12 cellular contexts compared by ENCODE assay signal in the genomic region with DNA sequence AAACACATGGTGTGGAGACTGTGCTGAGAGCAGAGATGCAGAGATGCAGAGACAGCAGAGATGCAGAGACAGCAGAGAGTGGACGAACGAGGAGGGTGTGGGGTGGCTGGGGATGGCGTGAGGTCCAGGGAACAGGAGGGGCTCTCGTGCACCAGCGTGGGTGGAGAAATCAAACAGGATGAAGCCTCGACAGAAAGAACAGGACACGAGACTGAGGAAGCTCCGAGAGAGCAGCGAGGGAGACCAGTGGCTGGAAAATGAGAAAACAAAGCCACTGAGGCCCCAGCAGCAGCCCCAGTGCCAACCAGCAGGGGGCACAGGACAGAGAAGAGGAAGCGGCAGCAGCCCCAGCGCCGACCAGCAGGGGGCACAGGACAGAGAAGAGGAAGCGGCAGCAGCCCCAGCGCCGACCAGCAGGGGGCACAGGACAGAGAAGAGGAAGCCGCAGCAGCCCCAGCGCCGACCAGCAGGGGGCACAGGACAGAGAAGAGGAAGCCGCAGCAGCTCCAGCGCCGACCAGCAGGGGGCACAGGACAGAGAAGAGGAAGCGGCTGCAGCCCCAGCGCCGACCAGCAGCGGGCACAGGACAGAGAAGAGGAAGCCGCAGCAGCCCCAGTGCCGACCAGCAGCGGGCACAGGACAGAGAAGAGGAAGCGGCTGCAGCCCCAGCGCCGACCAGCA. TPM values are rescaled to one million over a fixed set of nuclear protein-coding genes. Genes with fewer than 3 reads are reported as not detected.
DNase-seq lines count a peak whose midpoint lies in the region; ATAC-seq and TF ChIP-seq lines count a peak whose summit lies in the region.
"Not testable (repeated sequence)": the region's sequence is repeated elsewhere in the genome, so short reads cannot be mapped to it uniquely, and the experiment has no call there.
"Had no signal": no experiment of that assay in that cellular context is flagged by ENCODE, and none has a peak within 500 bp of the region (broad histone marks: within the 10 kb centered on the region; RNA-seq: fewer than 3 reads in every experiment).

No MANE protein-coding gene starts in this region.

- peaks cover 13% of the 10 kb centered on the region; the same call in 1 of the 2 replicates for H3F3A ChIP-seq in OCI-LY1 (ENCODE audit: insufficient read depth, low read length)

- not testable (repeated sequence) for H4K20me1 ChIP-seq in OCI-LY1 (ENCODE audit: insufficient read depth, low read length)

- not testable (repeated sequence) for H3K4me2 ChIP-seq in OCI-LY1 (ENCODE audit: low read length)

- CTCF ChIA-PET in activated naive CD4-positive, alpha-beta T cell treated with anti-CD3 and anti-CD28 coated beads, Interleukin-2, amount 10 ng/mL, durations not matched to agents 7 days and 5 days (lab: Charles Lee): not testable (repeated sequence)

- H3K4me3 ChIP-seq in OCI-LY1 (ENCODE audit: low read depth, low read length, poor library complexity, severe bottlenecking); lung; upper lobe of right lung: not testable (repeated sequence)

- not testable (repeated sequence) for H3K9me2 ChIP-seq in OCI-LY1 (ENCODE audit: low read depth, low read length)

- H3K9ac ChIP-seq in OCI-LY1 (ENCODE audit: low read length): not testable (repeated sequence)

- ATAC-seq in lung (ENCODE audit: insufficient read depth, low FRiP score); upper lobe of right lung: not testable (repeated sequence)

- TF ChIP-seq CTCF in GM10266 (IDR thresholded peaks at IDR 0.05; ENCODE audit: control insufficient read depth, insufficient read depth, low read depth, missing control alignments) (peak; percentile 8), OCI-LY1 (IDR thresholded peaks at IDR 0.05; ENCODE audit: low read length) (peak; percentile 26; the same call in 1 of the 2 replicates), lung (IDR thresholded peaks at IDR 0.05; ENCODE audit: control extremely low read depth, extremely low read depth) (peak; percentile 13)
- TF ChIP-seq CTCF in upper lobe of right lung (IDR thresholded peaks at IDR 0.05): not testable (repeated sequence)

- WGBS in lung, 2 donors: 74 to 86% methylated on average over 18 to 22 of the region's 31 CpGs

- H3K79me2 ChIP-seq in OCI-LY1 (ENCODE audit: insufficient read depth, low read length): not testable (repeated sequence)

- H3K4me1 ChIP-seq in OCI-LY1 (ENCODE audit: insufficient read depth, low read length, severe bottlenecking); lung (ENCODE audit: control insufficient read depth in 2 of 2, insufficient read depth in 2 of 2, low read length in 2 of 2); upper lobe of right lung: not testable (repeated sequence)

- not testable (repeated sequence) for TF ChIP-seq POLR2A in erythroblast (IDR thresholded peaks at IDR 0.05; ENCODE audit: low read length)

- H3K36me3 ChIP-seq in OCI-LY1 (ENCODE audit: insufficient read depth, low read length): not testable (repeated sequence)
- H3K36me3 ChIP-seq in lung (ENCODE audit: control insufficient read depth in 2 of 2, insufficient read depth in 2 of 2, low read length in 2 of 2) (peaks cover 4 to 26% of the 10 kb centered on the region in 2 donors), upper lobe of right lung (peaks cover 29% of the 10 kb centered on the region)

- not testable (repeated sequence) for H3K9me3 ChIP-seq in OCI-LY1 (ENCODE audit: low read length); upper lobe of right lung
- peaks cover 0 to 11% of the 10 kb centered on the region in 2 donors for H3K9me3 ChIP-seq in lung (ENCODE audit: control insufficient read depth in 2 of 2, insufficient read depth in 1 of 2, low read length in 1 of 2)

- H3K36me3 Mint-ChIP-seq in activated naive CD4-positive, alpha-beta T cell treated with anti-CD3 and anti-CD28 coated beads, Interleukin-2, amount 10 ng/mL, durations not matched to agents 7 days and 5 days: not testable (repeated sequence)

- H3K27me3 ChIP-seq in OCI-LY1 (ENCODE audit: insufficient read depth, low read length); lung (ENCODE audit: control insufficient read depth, insufficient read depth); upper lobe of right lung: not testable (repeated sequence)

- H3K4me3 Mint-ChIP-seq in activated naive CD4-positive, alpha-beta T cell treated with anti-CD3 and anti-CD28 coated beads, Interleukin-2, amount 10 ng/mL, durations not matched to agents 7 days and 5 days: not testable (repeated sequence)

- DNase-seq in GM10266 (ENCODE audit: extremely low spot score): not testable (repeated sequence)
- DNase-seq in activated CD4-positive, alpha-beta T cell treated with anti-CD3 and anti-CD28 coated beads, Interleukin-2, amount 50 U/mL, for 24 hours (ENCODE audit: low read depth in 1 of 2, low spot score in 1 of 2): peak; percentile 48 to 59
- peak; percentile 70 for DNase-seq in activated naive CD4-positive, alpha-beta T cell treated with anti-CD3 and anti-CD28 coated beads, Interleukin-2, amount 10 ng/mL, durations not matched to agents 7 days and 5 days
- DNase-seq in erythroblast (lab: John Stamatoyannopoulos, UW) (peak; percentile 11 to 25), lung (ENCODE audit: low spot score) (peak; percentile 80), upper lobe of right lung (peak; percentile 62)
- DNase-seq in stimulated activated CD4-positive, alpha-beta T cell treated with anti-CD3 and anti-CD28 coated beads, Interleukin-1b, Interleukin-23, amount 100 ng/mL, for 48 hours: peak; percentile 91

- H3K27me3 Mint-ChIP-seq in activated naive CD4-positive, alpha-beta T cell treated with anti-CD3 and anti-CD28 coated beads, Interleukin-2, amount 10 ng/mL, durations not matched to agents 7 days and 5 days: not testable (repeated sequence)

- H2AFZ ChIP-seq in OCI-LY1 (ENCODE audit: low read length): not testable (repeated sequence)

- intact Hi-C loops in upper lobe of right lung (cut with DNase I): not testable (repeated sequence)

- not testable (repeated sequence) for H3K4me1 Mint-ChIP-seq in activated naive CD4-positive, alpha-beta T cell treated with anti-CD3 and anti-CD28 coated beads, Interleukin-2, amount 10 ng/mL, durations not matched to agents 7 days and 5 days

- peaks cover 14% of the 10 kb centered on the region for H3K9me3 Mint-ChIP-seq in activated naive CD4-positive, alpha-beta T cell treated with anti-CD3 and anti-CD28 coated beads, Interleukin-2, amount 10 ng/mL, durations not matched to agents 7 days and 5 days

- not testable (repeated sequence) for H3K27ac ChIP-seq in OCI-LY1 (ENCODE audit: low read depth, low read length, poor library complexity, severe bottlenecking); lung (ENCODE audit: low read depth in 1 of 2, low read length in 1 of 2); upper lobe of right lung

- H3K27ac Mint-ChIP-seq in activated naive CD4-positive, alpha-beta T cell treated with anti-CD3 and anti-CD28 coated beads, Interleukin-2, amount 10 ng/mL, durations not matched to agents 7 days and 5 days: not testable (repeated sequence)

RNA-seq across cellular contexts. Expression of a gene that starts 27.2 kb away (rescaled TPM):
- not detected for total RNA-seq in lung
- polyA plus RNA-seq in lung: not detected
- total RNA-seq in upper lobe of right lung: not detected
- total RNA-seq: astrocyte, esophagus mucosa, HT-29 had no signal
- polyA plus RNA-seq: neural cell had no signal
